23 cellular contexts compared by ENCODE assay signal in the genomic region with DNA sequence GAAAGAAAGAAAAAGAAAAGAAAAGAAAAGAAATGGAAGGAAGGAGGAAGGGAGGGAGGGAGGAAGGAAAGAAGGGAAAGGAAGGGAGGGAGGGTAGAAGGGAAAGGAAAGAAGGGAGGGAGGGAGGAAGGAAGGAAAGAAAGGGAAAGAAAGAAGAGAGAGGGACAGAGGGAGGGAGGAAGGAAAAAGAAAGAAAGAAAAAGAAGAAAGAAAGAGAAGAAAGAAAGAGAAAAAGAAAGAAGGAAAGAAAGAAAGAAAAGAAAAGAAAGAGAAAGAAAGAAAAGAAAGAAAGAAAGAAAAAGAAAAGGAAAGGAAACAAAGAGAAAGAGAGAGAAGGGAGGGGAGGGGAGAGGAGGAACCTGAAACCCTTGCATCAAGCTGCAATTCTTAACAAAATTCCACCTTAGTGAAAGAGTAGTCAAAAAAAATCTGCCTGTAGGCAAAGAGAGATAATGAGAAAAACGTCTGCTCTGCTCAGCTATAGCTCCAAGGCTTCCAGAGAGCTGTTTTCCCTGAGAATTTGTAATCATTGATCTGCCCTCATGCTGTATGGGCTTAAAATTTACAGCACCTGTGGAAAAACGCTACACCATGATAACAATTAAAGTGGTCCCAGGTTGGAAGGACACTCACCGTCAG. TPM values are rescaled to one million over a fixed set of nuclear protein-coding genes. Genes with fewer than 3 reads are reported as not detected.
DNase-seq lines count a peak whose midpoint lies in the region; ATAC-seq and TF ChIP-seq lines count a peak whose summit lies in the region.
"Had no signal": no experiment of that assay in that cellular context is flagged by ENCODE, and none has a peak within 500 bp of the region (broad histone marks: within the 10 kb centered on the region; RNA-seq: fewer than 3 reads in every experiment).

No MANE protein-coding gene starts in this region.

- no peak overlapping the region for H3K4me2 ChIP-seq in SK-N-SH
- H3K4me2 ChIP-seq in neural progenitor cell: no peak overlapping the region

- H3K36me3 ChIP-seq in SK-N-SH (replicated peaks in 1 of 2; ENCODE audit: control insufficient read depth in 1 of 2, insufficient read depth in 2 of 2, low read length in 1 of 2): no peaks in the 10 kb centered on the region
- no peaks in the 10 kb centered on the region for H3K36me3 ChIP-seq in HUES48 (ENCODE audit: control insufficient read depth, insufficient read depth, low read length)
- H3K36me3 ChIP-seq in neural progenitor cell: no peaks in the 10 kb centered on the region
- H3K36me3 ChIP-seq: SJSA1 had no signal

- H3K4me1 ChIP-seq in SK-N-SH (ENCODE audit: control insufficient read depth in 1 of 2, insufficient read depth in 2 of 2, low read depth in 1 of 2, low read length in 1 of 2) (peaks cover 0 to 2% of the 10 kb centered on the region in 2 experiments; a peak in 2 of 4 replicates), HUES48 (ENCODE audit: control insufficient read depth, insufficient read depth, low read length) (peaks cover 39% of the 10 kb centered on the region), neural progenitor cell (peaks cover 21% of the 10 kb centered on the region)
- H3K4me1 ChIP-seq: SJSA1 had no signal

- H2AFZ ChIP-seq in SK-N-SH (ENCODE audit: low read depth): peak overlapping the region; percentile 76
- H2AFZ ChIP-seq in neural progenitor cell (replicated peaks): peak overlapping the region; percentile 74

- H3K4me3 Mint-ChIP-seq in WTC11 (peak overlapping the region; percentile 2; the same call in 1 of the 2 replicates), neural progenitor cell (no peak overlapping the region)
- H3K4me3 Mint-ChIP-seq in stimulated activated memory B cell treated with anti-CD40 and anti-IgM and Interleukin-4, amounts not matched to agents 10 μg/mL and 1 μg/mL and 100 μg/mL, for 72 hours: no peak overlapping the region
- H3K4me3 Mint-ChIP-seq: CD8-positive, alpha-beta memory T cell had no signal

- H3K4me1 Mint-ChIP-seq in WTC11 (peaks cover 73% of the 10 kb centered on the region), neural progenitor cell (peaks cover 5% of the 10 kb centered on the region)
- H3K4me1 Mint-ChIP-seq in stimulated activated memory B cell treated with anti-CD40 and anti-IgM and Interleukin-4, amounts not matched to agents 10 μg/mL and 1 μg/mL and 100 μg/mL, for 72 hours: peaks cover 11% of the 10 kb centered on the region
- H3K4me1 Mint-ChIP-seq: CD8-positive, alpha-beta memory T cell had no signal

- no peak for TF ChIP-seq EP300 in SK-N-SH (IDR thresholded peaks at IDR 0.05; ENCODE audit: borderline replicate concordance in 1 of 2, low read depth in 1 of 2, low read length in 1 of 2)

- CTCF ChIA-PET in SK-N-SH (lab: Yijun Ruan, JAX) (interaction anchor here (1.3 kb wide), 1 partner anchor 11 kb away, joined by 4 read pairs; no protein-coding TSS in a partner anchor), WTC11 (lab: Charles Lee) (interaction anchor here (1.6 kb wide), 1 partner anchor 38 kb away, joined by 5 read pairs; no protein-coding TSS in a partner anchor)

- H3K27me3 ChIP-seq in SK-N-SH (ENCODE audit: insufficient read depth): no peaks in the 10 kb centered on the region
- H3K27me3 ChIP-seq in HUES48 (ENCODE audit: control insufficient read depth, insufficient read depth, low read length): no peaks in the 10 kb centered on the region
- no peaks in the 10 kb centered on the region for H3K27me3 ChIP-seq in neural progenitor cell
- H3K27me3 ChIP-seq: SJSA1 had no signal

- H3K27me3 Mint-ChIP-seq in WTC11 (ENCODE audit: low read depth) (no peaks in the 10 kb centered on the region), neural progenitor cell (ENCODE audit: insufficient read depth, low read depth) (peaks cover 5% of the 10 kb centered on the region)
- H3K27me3 Mint-ChIP-seq in stimulated activated memory B cell treated with anti-CD40 and anti-IgM and Interleukin-4, amounts not matched to agents 10 μg/mL and 1 μg/mL and 100 μg/mL, for 72 hours: peaks cover 21% of the 10 kb centered on the region

- POLR2A ChIA-PET in SK-N-SH (lab: Yijun Ruan, JAX): no interaction called here
- POLR2A ChIA-PET in WTC11 (lab: Charles Lee): no interaction called here

- H3K79me2 ChIP-seq in SK-N-SH (ENCODE audit: insufficient read depth) (no peaks in the 10 kb centered on the region), neural progenitor cell (ENCODE audit: low read depth) (no peaks in the 10 kb centered on the region)

- no peaks in the 10 kb centered on the region for H3K9me2 ChIP-seq in SK-N-SH

- TF ChIP-seq CTCF in SK-N-SH (IDR thresholded peaks at IDR 0.05): no peak
- TF ChIP-seq CTCF in WTC11 (IDR thresholded peaks at IDR 0.05): no peak
- TF ChIP-seq CTCF in neural progenitor cell (IDR thresholded peaks at IDR 0.05): no peak

- H4K20me1 ChIP-seq in SK-N-SH (ENCODE audit: insufficient read depth) (no peaks in the 10 kb centered on the region), neural progenitor cell (ENCODE audit: low read depth) (no peaks in the 10 kb centered on the region)

- H3K9me3 ChIP-seq in SK-N-SH (no peaks in the 10 kb centered on the region), HUES48 (ENCODE audit: control insufficient read depth, insufficient read depth, low read length) (no peaks in the 10 kb centered on the region), neural progenitor cell (ENCODE audit: low read depth) (no peaks in the 10 kb centered on the region)
- H3K9me3 ChIP-seq: SJSA1 had no signal

- H3K9me3 Mint-ChIP-seq in WTC11 (peaks cover 11% of the 10 kb centered on the region), neural progenitor cell (no peaks in the 10 kb centered on the region)
- H3K9me3 Mint-ChIP-seq in stimulated activated memory B cell treated with anti-CD40 and anti-IgM and Interleukin-4, amounts not matched to agents 10 μg/mL and 1 μg/mL and 100 μg/mL, for 72 hours: peaks cover 3% of the 10 kb centered on the region
- H3K9me3 Mint-ChIP-seq: CD8-positive, alpha-beta memory T cell had no signal

- H3K4me3 ChIP-seq in SK-N-SH (ENCODE audit: low read depth in 2 of 2, low read length in 1 of 2) (no peak overlapping the region), HUES48 (ENCODE audit: low read depth, low read length) (no peak overlapping the region; the same call in 1 of the 2 replicates), neural progenitor cell (no peak overlapping the region)
- H3K4me3 ChIP-seq: SJSA1 had no signal

- peak overlapping the region in 1 of 2 experiments; percentile 16; a peak in 1 of 4 replicates for H3K27ac ChIP-seq in SK-N-SH (ENCODE audit: low read depth in 2 of 2, low read length in 1 of 2)
- H3K27ac ChIP-seq in HUES48 (ENCODE audit: low read depth, low read length): peak overlapping the region; percentile 45
- H3K27ac ChIP-seq in neural progenitor cell: no peak overlapping the region
- H3K27ac ChIP-seq: C4-2B, SJSA1 had no signal

- H3K36me3 Mint-ChIP-seq in WTC11 (no peaks in the 10 kb centered on the region; the same call in 1 of the 2 replicates), neural progenitor cell (no peaks in the 10 kb centered on the region)
- H3K36me3 Mint-ChIP-seq in stimulated activated memory B cell treated with anti-CD40 and anti-IgM and Interleukin-4, amounts not matched to agents 10 μg/mL and 1 μg/mL and 100 μg/mL, for 72 hours: no peaks in the 10 kb centered on the region
- H3K36me3 Mint-ChIP-seq: CD8-positive, alpha-beta memory T cell had no signal

- TF ChIP-seq RAD21 in SK-N-SH (IDR thresholded peaks at IDR 0.05; ENCODE audit: low read length): no peak

- ATAC-seq in SK-N-SH treated with all-trans-retinoic acid at 6 μM for 48 hours (no peak), WTC11 (peak; percentile 11; the same call in 1 of the 2 replicates), HG03469 (IDR thresholded peaks at IDR 0.05; ENCODE audit: unreplicated experiment) (no peak)
- ATAC-seq in stimulated activated memory B cell treated with anti-CD40 and anti-IgM and Interleukin-4, amounts not matched to agents 10 μg/mL and 1 μg/mL and 100 μg/mL, for 72 hours: no peak
- ATAC-seq: Right ventricle myocardium inferior had no signal

- H3K9ac ChIP-seq in SK-N-SH: no peak overlapping the region
- H3K9ac ChIP-seq in HUES48 (ENCODE audit: low read depth, low read length): no peak overlapping the region
- no peak overlapping the region for H3K9ac ChIP-seq in neural progenitor cell

- H3K27ac Mint-ChIP-seq in WTC11: peak overlapping the region; percentile 96
- no peak overlapping the region for H3K27ac Mint-ChIP-seq in neural progenitor cell
- H3K27ac Mint-ChIP-seq in stimulated activated memory B cell treated with anti-CD40 and anti-IgM and Interleukin-4, amounts not matched to agents 10 μg/mL and 1 μg/mL and 100 μg/mL, for 72 hours: no peak overlapping the region
- H3K27ac Mint-ChIP-seq: CD8-positive, alpha-beta memory T cell had no signal

- H3F3A ChIP-seq in SK-N-SH (replicated peaks; ENCODE audit: insufficient read depth) (no peaks in the 10 kb centered on the region), neural progenitor cell (ENCODE audit: low read depth) (no peaks in the 10 kb centered on the region)

- 38% methylated on average over 3 of the region's 3 CpGs for WGBS in SK-N-SH (ENCODE audit: low lambda C conversion rate)

- DNase-seq in SK-N-SH (no peak), WTC11 (ENCODE audit: low spot score) (no peak), neural progenitor cell (ENCODE audit: low spot score) (no peak)
- no peak for DNase-seq in NK-92 treated with Interleukin-12 subunit alpha and Interleukin-12 subunit beta, amount 100 ng/mL, for 24 hours (lab: John Stamatoyannopoulos, UW)
- DNase-seq: AML-193; CD8-positive, alpha-beta memory T cell; GDM1; KBM-7; MM.1S; NCI-H1092; NCI-H1436 treated with DMSO at 0.1 percent for 48 hours; NCI-H1930; NCI-H226; NCI-H510A treated with DMSO at 0.1 percent for 48 hours; NCI-H748 treated with DMSO at 0.1 percent for 48 hours had no signal

TF ChIP-seq in SK-N-SH, 30 proteins besides CTCF, POLR2A, EP300 and RAD21 (continues in another document):
- no peak for TF ChIP-seq FOXM1 (IDR thresholded peaks at IDR 0.05; ENCODE audit: low read depth)

TF ChIP-seq in SK-N-SH treated with all-trans-retinoic acid at 6 μM for 48 hours, 23 proteins besides CTCF, POLR2A, EP300 and RAD21 (continues in another document):
- TF ChIP-seq ESRRG (CRISPR knock-in tag; IDR thresholded peaks at IDR 0.05) (no peak), RARB (CRISPR knock-in tag; IDR thresholded peaks at IDR 0.05) (no peak), ZNF70 (CRISPR knock-in tag; IDR thresholded peaks at IDR 0.05) (no peak)

TF ChIP-seq in WTC11, 78 proteins besides CTCF, POLR2A, EP300 and RAD21 (continues in another document):
- no peak for TF ChIP-seq ESRRA (CRISPR knock-in tag; IDR thresholded peaks at IDR 0.05; ENCODE audit: borderline replicate concordance)

RNA-seq across cellular contexts. Expression of a gene that starts 16.7 kb away (rescaled TPM):
- 7.6 and 15.4 TPM in 2 replicates for polyA plus RNA-seq in SK-N-SH (2012; rRNA removed)
- 12.7 and 15.0 TPM in 2 replicates for polyA plus RNA-seq in SK-N-SH (2012; cell fraction: cytosol; rRNA removed)
- 4.0 and 9.9 TPM in 2 replicates for polyA plus RNA-seq in SK-N-SH (2012; cell fraction: nucleus; rRNA removed)
- total RNA-seq in WTC11 (2021) (1.4 to 2.0 TPM (median 1.5 TPM) in 3 replicates), neural progenitor cell (ENCODE audit: low replicate concordance) (not detected in 2 replicates)
- total RNA-seq: CD8-positive, alpha-beta memory T cell; H4 had no signal
- polyA plus RNA-seq: CD8-positive, alpha-beta memory T cell had no signal

RNA-seq across cellular contexts. Expression of a gene that starts 43.8 kb away (rescaled TPM):
- 31.1 and 38.7 TPM in 2 replicates for polyA plus RNA-seq in SK-N-SH (2012; rRNA removed)
- polyA plus RNA-seq in SK-N-SH (2012; cell fraction: cytosol; rRNA removed): 24.8 and 26.9 TPM in 2 replicates
- 73.3 and 99.4 TPM in 2 replicates for polyA plus RNA-seq in SK-N-SH (2012; cell fraction: nucleus; rRNA removed)
- 3.9 to 6.5 TPM (median 5.6 TPM) in 3 replicates for total RNA-seq in WTC11 (2021)
- total RNA-seq in neural progenitor cell (ENCODE audit: low replicate concordance): 4.5 and 6.0 TPM in 2 replicates
